Comparison of ENCODE assay signal across 8 cellular contexts in the genomic region with DNA sequence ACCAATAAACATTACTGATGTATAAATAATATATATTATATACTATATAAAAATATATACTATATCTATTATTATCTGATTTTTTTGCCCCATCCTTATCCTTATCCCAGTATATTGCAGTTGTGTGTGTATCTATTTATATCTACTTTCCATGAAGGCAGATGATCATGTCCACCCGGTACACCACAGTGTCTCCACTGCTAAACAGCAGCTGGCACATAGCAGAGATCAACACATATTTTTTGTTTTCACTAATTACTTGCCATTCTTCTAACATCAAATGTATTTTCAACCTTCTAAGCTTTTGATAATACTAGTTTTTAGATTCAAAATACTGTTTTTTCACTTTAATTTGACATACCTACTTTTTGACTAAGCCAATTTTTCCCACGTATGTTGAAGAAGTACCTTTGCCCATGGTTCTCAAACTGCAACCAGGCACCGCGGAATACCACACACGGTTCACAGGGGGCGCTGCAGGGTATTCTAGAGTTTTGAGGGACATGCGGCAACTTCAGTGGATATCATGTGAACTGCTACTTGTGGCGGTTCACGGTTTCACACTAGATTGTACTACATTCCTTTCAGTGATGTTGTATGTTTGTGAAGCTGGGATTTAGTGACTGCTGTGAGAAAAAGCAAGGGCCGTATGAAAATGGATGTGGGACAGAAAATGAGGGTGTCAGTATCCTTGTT.
DNase-seq lines count a peak whose midpoint lies in the region; ATAC-seq lines count a peak whose summit lies in the region.

No MANE protein-coding gene starts in this region.

- H3K9me3 ChIP-seq in NT2/D1 (ENCODE audit: insufficient read depth, low read length), result no peaks in the 10 kb centered on the region

- ATAC-seq in HG02642 (IDR thresholded peaks at IDR 0.05; ENCODE audit: poor library complexity, unreplicated experiment), result peak; percentile 79
- no peak for ATAC-seq in GM21717 (IDR thresholded peaks at IDR 0.05; ENCODE audit: unreplicated experiment)

- no peak overlapping the region for H3K4me3 ChIP-seq in NT2/D1 (ENCODE audit: insufficient read length, low read depth)

- no peaks in the 10 kb centered on the region for H3K36me3 ChIP-seq in NT2/D1 (ENCODE audit: insufficient read depth, insufficient read length, low read length)

- H3K9ac ChIP-seq in NT2/D1 (ENCODE audit: insufficient read length, low read depth), result no peak overlapping the region

- no peaks in the 10 kb centered on the region for H3K4me1 ChIP-seq in NT2/D1 (ENCODE audit: insufficient read depth, insufficient read length)

- no peaks in the 10 kb centered on the region for H3K27me3 ChIP-seq in NT2/D1 (ENCODE audit: insufficient read depth, insufficient read length)

- DNase-seq in activated T-cell treated with anti-CD3 and anti-CD28 coated beads for 48 hours (ENCODE audit: low read depth) (peak; percentile 3), activated T-cell treated with anti-CD3 and anti-CD28 coated beads for 4 hours (no peak), NT2/D1 (ENCODE audit: low read depth, low spot score) (peak; percentile 43), glomerular endothelial cell (ENCODE audit: extremely low read depth, low read depth, low spot score) (peak; percentile 58), NCI-H1105 (lab: John Stamatoyannopoulos, UW) (no peak)
- peak; percentile 0 for DNase-seq in stimulated activated CD8-positive, alpha-beta memory T cell treated with anti-CD3 and anti-CD28 coated beads, Interleukin-4, amount 100 ng/mL, for 24 hours (ENCODE audit: low read depth)

Comparison
In these comparisons a context has a peak if more than half of its experiments do, and no peak if none do; other contexts are left out.
1. DNase-seq: peak in activated T-cell treated with anti-CD3 and anti-CD28 coated beads for 48 hours (single experiment), NT2/D1 (single experiment), glomerular endothelial cell (single experiment) and stimulated activated CD8-positive, alpha-beta memory T cell treated with anti-CD3 and anti-CD28 coated beads, Interleukin-4, amount 100 ng/mL, for 24 hours (single experiment); none in activated T-cell treated with anti-CD3 and anti-CD28 coated beads for 4 hours (single experiment) and NCI-H1105 (single experiment).